21 cellular contexts compared by ENCODE assay signal in the genomic region with DNA sequence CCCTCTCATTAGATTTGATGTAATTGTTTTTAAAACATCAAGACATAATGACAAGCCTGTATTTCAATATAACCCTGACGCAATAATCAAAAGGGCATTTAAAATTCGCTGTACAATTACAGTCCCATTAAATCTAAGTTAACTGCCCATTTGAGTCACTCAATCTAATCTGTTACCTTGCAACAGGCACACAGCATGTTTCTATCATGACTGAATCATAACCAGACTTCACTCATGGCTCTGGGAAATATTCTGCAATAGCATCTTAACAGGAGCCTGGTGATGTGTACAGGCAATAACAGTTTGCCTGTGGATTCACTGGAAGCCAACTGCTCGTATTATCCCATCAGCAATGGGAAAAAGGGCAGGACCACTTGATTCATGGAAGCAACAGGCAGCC.
DNase-seq lines count a peak whose midpoint lies in the region; ATAC-seq and TF ChIP-seq lines count a peak whose summit lies in the region.
"Had no signal": no experiment of that assay in that cellular context is flagged by ENCODE, and none has a peak within 500 bp of the region (broad histone marks: within the 10 kb centered on the region; RNA-seq: fewer than 3 reads in every experiment).

No MANE protein-coding gene starts in this region.

- H2AK9ac ChIP-seq in IMR-90 (replicated peaks; ENCODE audit: low read depth, low read length, poor library complexity) = no peak overlapping the region

- H3K4me2 ChIP-seq in IMR-90 (ENCODE audit: low read depth, low read length) = no peak overlapping the region

- no peak for TF ChIP-seq POLR2A in IMR-90 (IDR thresholded peaks at IDR 0.05; ENCODE audit: low read depth, low read length)

- H3K27me3 ChIP-seq in BJ (ENCODE audit: control insufficient read depth, insufficient read depth, low read length) (no peaks in the 10 kb centered on the region), IMR-90 (ENCODE audit: control insufficient read depth, insufficient read depth, low read length) (no peaks in the 10 kb centered on the region)
- H3K27me3 ChIP-seq: stomach, tibial nerve had no signal

- H3K4me1 ChIP-seq in IMR-90 (ENCODE audit: control insufficient read depth, insufficient read depth, low read length) = no peaks in the 10 kb centered on the region
- H3K4me1 ChIP-seq: left ventricle myocardium inferior, stomach, tibial nerve had no signal

- intact Hi-C loops in IMR-90 (cut with micrococcal nuclease) = no loop called here

- peaks cover 5% of the 10 kb centered on the region for H3K9me3 ChIP-seq in IMR-90 (ENCODE audit: control insufficient read depth, insufficient read depth, low read length)

- no peak for TF ChIP-seq RAD21 in IMR-90 (IDR thresholded peaks at IDR 0.05; ENCODE audit: low read length)

- H3K23ac ChIP-seq in IMR-90 (ENCODE audit: low read depth, low read length) = no peak overlapping the region

- WGBS in IMR-90 (ENCODE audit: extremely low coverage in 2 of 2, insufficient read length in 1 of 2), 2 experiments = 89% methylated on average over 3 of the region's 3 CpGs; no CpG with 5 or more reads in 1 of the 2 experiments

- ATAC-seq in IMR-90 (ENCODE audit: low read depth) (no peak), GM21515 (IDR thresholded peaks at IDR 0.05; ENCODE audit: unreplicated experiment) (no peak)
- ATAC-seq: natural killer cell treated with Interleukin-12 subunit alpha and Interleukin-12 subunit beta and Interleukin-15 and Interleukin-18, amount 100 ng/mL, for 72 hours; Right ventricle myocardium inferior had no signal

- no peak overlapping the region for H3K14ac ChIP-seq in IMR-90 (replicated peaks; ENCODE audit: low read depth, low read length)

- H2AK5ac ChIP-seq in IMR-90 (ENCODE audit: low read depth, low read length) = no peak overlapping the region

- H3K4ac ChIP-seq in IMR-90 (ENCODE audit: low read depth, low read length) = no peak overlapping the region

- no peak overlapping the region for H3K56ac ChIP-seq in IMR-90 (ENCODE audit: extremely low read depth, insufficient read depth, low read length)

- peaks cover under 1% of the 10 kb centered on the region; the same call in 1 of the 2 replicates for H3K9me1 ChIP-seq in IMR-90 (ENCODE audit: insufficient read depth, low read length)

- H4K20me1 ChIP-seq in IMR-90 (ENCODE audit: insufficient read depth, low read length) = no peaks in the 10 kb centered on the region

- H2BK120ac ChIP-seq in IMR-90 (ENCODE audit: low read depth, low read length) = no peak overlapping the region

- POLR2A ChIA-PET in BJ (lab: Charles Lee) = no interaction called here
- POLR2A ChIA-PET in IMR-90 (lab: Charles Lee; ENCODE audit: unreplicated experiment) = no interaction called here

- no peak for TF ChIP-seq CTCF in BJ (IDR thresholded peaks at IDR 0.05; ENCODE audit: insufficient read depth, low read depth, low read length)
- no peak for TF ChIP-seq CTCF in IMR-90 (conservative IDR thresholded peaks at IDR 0.05; ENCODE audit: low read depth, low read length)

- H4K5ac ChIP-seq in IMR-90 (ENCODE audit: low read depth, low read length) = no peak overlapping the region

- H4K91ac ChIP-seq in IMR-90 (ENCODE audit: insufficient read depth, low read depth, low read length) = no peak overlapping the region

- H3K36me3 ChIP-seq in BJ (ENCODE audit: control insufficient read depth, insufficient read depth, low read length) = no peaks in the 10 kb centered on the region
- H3K36me3 ChIP-seq in IMR-90 (ENCODE audit: control insufficient read depth, insufficient read depth, low read length) = no peaks in the 10 kb centered on the region
- H3K36me3 ChIP-seq: left ventricle myocardium inferior, stomach, tibial nerve had no signal

- H2BK5ac ChIP-seq in IMR-90 (ENCODE audit: low read depth, low read length, poor library complexity, severe bottlenecking) = no peak overlapping the region

- H3K4me3 ChIP-seq in BJ (ENCODE audit: low read depth, low read length) (no peak overlapping the region), IMR-90 (ENCODE audit: insufficient read depth, low read depth, low read length) (no peak overlapping the region)
- H3K4me3 ChIP-seq: left ventricle myocardium inferior, stomach, tibial nerve had no signal

- in situ Hi-C loops in IMR-90 (cut with MboI; ENCODE audit: low sequenced_read_pairs) = no loop called here

- H2AFZ ChIP-seq in IMR-90 (replicated peaks; ENCODE audit: low read length, poor library complexity) = no peak overlapping the region

- dilution Hi-C loops in IMR-90 (cut with HindIII; ENCODE audit: low sequenced_read_pairs, unreplicated experiment) = no loop called here

- no peaks in the 10 kb centered on the region for H3K79me1 ChIP-seq in IMR-90 (ENCODE audit: low read depth in 1 of 2, low read length in 2 of 2)

- H2BK15ac ChIP-seq in IMR-90 (ENCODE audit: low read depth, low read length) = no peak overlapping the region

- CTCF ChIA-PET in BJ (lab: Yijun Ruan, JAX) = no interaction called here
- CTCF ChIA-PET in IMR-90 (lab: Yijun Ruan, JAX) = no interaction called here

- no peak overlapping the region for H3K27ac ChIP-seq in IMR-90 (ENCODE audit: insufficient read depth, low read length)
- H3K27ac ChIP-seq: HL-60, left ventricle myocardium inferior, stomach, tibial nerve had no signal

- DNase-seq in BJ (ENCODE audit: low read depth) (peak; percentile 51), IMR-90 (peak; percentile 61), amniotic epithelial cell (ENCODE audit: low read depth) (peak; percentile 71), left kidney (ENCODE audit: low read depth, low spot score) (peak; percentile 45), SW 1271 (lab: John Stamatoyannopoulos, UW) (no peak), nucleus accumbens (lab: John Stamatoyannopoulos, UW) (no peak)
- no peak for DNase-seq in stimulated activated CD4-positive, alpha-beta T cell treated with anti-CD3 and anti-CD28 coated beads, Interleukin-1b, Interleukin-23, amount 100 ng/mL, for 48 hours
- DNase-seq: activated CD4-positive, alpha-beta memory T cell treated with anti-CD3 and anti-CD28 coated beads for 36 hours; activated CD8-positive, alpha-beta memory T cell treated with anti-CD3 and anti-CD28 coated beads, Interleukin-2, amount 50 U/mL, for 48 hours; activated naive CD8-positive, alpha-beta T cell treated with anti-CD3 and anti-CD28 coated beads, Interleukin-2, amount 10 ng/mL, durations not matched to agents 7 days and 5 days; foreskin melanocyte; HCEC 1CT; left ventricle myocardium inferior; NCI-H1436 treated with DMSO at 0.1 percent for 48 hours; NCI-H526 treated with DMSO at 0.1 percent for 48 hours; stomach had no signal

- H2BK20ac ChIP-seq in IMR-90 (ENCODE audit: low read depth, low read length) = no peak overlapping the region

- no peak overlapping the region for H4K8ac ChIP-seq in IMR-90 (ENCODE audit: low read depth in 2 of 2, low read length in 2 of 2)

- BruUV-seq in IMR-90 (replicated peaks; lab: Mats Ljungman, UMichigan) = no TSS peak

- no peak overlapping the region for H3K9ac ChIP-seq in IMR-90 (ENCODE audit: low read depth, low read length)

- H3K18ac ChIP-seq in IMR-90 (ENCODE audit: low read depth, low read length) = no peak overlapping the region

TF ChIP-seq in IMR-90, 13 proteins besides CTCF, POLR2A, EP300 and RAD21:
- no peak for TF ChIP-seq CHD1 (IDR thresholded peaks at IDR 0.05; ENCODE audit: low read depth, low read length)
- TF ChIP-seq SMC3 (IDR thresholded peaks at IDR 0.05; ENCODE audit: low read depth, low read length) = no peak
- no peak; the same call in 1 of the 2 replicates for TF ChIP-seq CEBPB (IDR thresholded peaks at IDR 0.05; ENCODE audit: low read depth, low read length)
- TF ChIP-seq MAZ (IDR thresholded peaks at IDR 0.05; ENCODE audit: borderline replicate concordance, low read depth, low read length) = no peak
- no peak for TF ChIP-seq MXI1 (IDR thresholded peaks at IDR 0.05; ENCODE audit: borderline replicate concordance, low read depth, low read length)

Comparison
In these comparisons a context has a peak if more than half of its experiments do, and no peak if none do; other contexts are left out.
1. DNase-seq: peak in BJ (single experiment), IMR-90 (single experiment), amniotic epithelial cell (single experiment) and left kidney (single experiment); none in SW 1271 (0 of 2), nucleus accumbens (0 of 56) and stimulated activated CD4-positive, alpha-beta T cell treated with anti-CD3 and anti-CD28 coated beads, Interleukin-1b, Interleukin-23, amount 100 ng/mL, for 48 hours (single experiment).